In genomic region chr1:104092698-104093097, GRCh38 we compare ENCODE assay signal across 30 cellular contexts.
"Had no signal": no experiment of that assay in that cellular context is flagged by ENCODE, and none has a peak within 500 bp of the region (broad histone marks: within the 10 kb centered on the region; RNA-seq: fewer than 3 reads in every experiment).

No MANE protein-coding gene starts in this region.

- FAIRE-seq: colon had no signal

- H3K4me2 ChIP-seq: neural progenitor cell had no signal

- H3K4me3 ChIP-seq: adrenal gland, body of pancreas, esophagus squamous epithelium, heart right ventricle, left lung, lower lobe of right lung, neural progenitor cell, right atrium auricular region, stomach, suprapubic skin, tibial artery, upper lobe of right lung had no signal

- H3K36me3 ChIP-seq: adrenal gland, esophagus squamous epithelium, heart right ventricle, left lung, lower lobe of right lung, neural progenitor cell, right atrium auricular region, stomach, suprapubic skin, tibial artery, upper lobe of right lung had no signal

- H3K4me1 ChIP-seq: adrenal gland, body of pancreas, esophagus squamous epithelium, heart right ventricle, left lung, lower lobe of right lung, neural progenitor cell, right atrium auricular region, stomach, suprapubic skin, tibial artery, upper lobe of right lung had no signal

- H3K9me3 ChIP-seq: adrenal gland, body of pancreas, esophagus squamous epithelium, lower lobe of right lung, right atrium auricular region, suprapubic skin, tibial artery, upper lobe of right lung had no signal

- H3K27ac ChIP-seq: adrenal gland, body of pancreas, epithelial cell of prostate, esophagus squamous epithelium, heart right ventricle, left lung, lower lobe of right lung, neural progenitor cell, right atrium auricular region, stomach, suprapubic skin, tibial artery, upper lobe of right lung had no signal

- H3K27me3 ChIP-seq: adrenal gland, body of pancreas, esophagus squamous epithelium, heart right ventricle, left lung, neural progenitor cell, right atrium auricular region, stomach, suprapubic skin, tibial artery, upper lobe of right lung had no signal

- H2AFZ ChIP-seq: neural progenitor cell had no signal

- H3K9ac ChIP-seq: neural progenitor cell had no signal

- DNase-seq: activated B cell treated with CpG ODN at 0.5 μM for 24 hours; activated CD8-positive, alpha-beta memory T cell treated with anti-CD3 and anti-CD28 coated beads, Interleukin-2, amount 50 U/mL, for 4 hours; activated effector memory CD4-positive, alpha-beta T cell treated with anti-CD3 and anti-CD28 coated beads, Interleukin-2, amount 50 U/mL, for 16 hours; activated naive CD4-positive, alpha-beta T cell treated with anti-CD3 and anti-CD28 coated beads for 36 hours; activated naive CD8-positive, alpha-beta T cell treated with anti-CD3 and anti-CD28 coated beads for 36 hours; activated T-cell treated with anti-CD3 and anti-CD28 coated beads, Interleukin-2, amount 50 U/mL, for 1 hour; adrenal gland; aorta; body of pancreas; dermis blood vessel endothelial cell; effector CD4-positive, alpha-beta T cell; esophagus squamous epithelium; foreskin melanocyte; heart right ventricle; left lung; lower lobe of right lung; mesendoderm; natural killer cell; stimulated activated CD4-positive, alpha-beta T cell treated with anti-CD3 and anti-CD28 coated beads, Interleukin-15, amount 100 ng/mL, for 24 hours; stimulated activated CD4-positive, alpha-beta T cell treated with anti-CD3 and anti-CD28 coated beads, Interleukin-2, amount 100 ng/mL, for 24 hours; stimulated activated naive B cell treated with anti-CD40 and anti-IgM and Interleukin-4, amounts not matched to agents 10 μg/mL and 1 μg/mL and 100 μg/mL, for 72 hours; stomach; T-helper 2 cell; tibial artery; upper lobe of right lung had no signal
